8 cellular contexts compared by ENCODE assay signal in genomic region chr12:99985129-99985570, GRCh38. TPM values are rescaled to one million over a fixed set of nuclear protein-coding genes. Genes with fewer than 3 reads are reported as not detected.
DNase-seq lines count a peak whose midpoint lies in the region; TF ChIP-seq lines count a peak whose summit lies in the region.

No MANE protein-coding gene starts in this region.

- H3K27me3 ChIP-seq in HAP-1 (ENCODE audit: low read depth) (peaks cover 23% of the 10 kb centered on the region), PC-9 (ENCODE audit: insufficient read depth, low read depth) (peaks cover 67% of the 10 kb centered on the region), esophagus muscularis mucosa (no peaks in the 10 kb centered on the region), ovary (no peaks in the 10 kb centered on the region)

- BruUV-seq in PC-9 (replicated peaks; lab: Mats Ljungman, UMichigan): no TSS peak

- TF ChIP-seq CTCF in PC-9 (conservative IDR thresholded peaks at IDR 0.05) (no peak), esophagus muscularis mucosa (IDR thresholded peaks at IDR 0.05) (no peak), ovary (IDR thresholded peaks at IDR 0.05) (no peak)

- no peaks in the 10 kb centered on the region for H3K9me2 ChIP-seq in PC-9 (ENCODE audit: insufficient read depth)

- in situ Hi-C loops in HAP-1 (cut with MboI; ENCODE audit: low sequenced_read_pairs): no loop called here

- H3K4me1 ChIP-seq in HAP-1 (peaks cover 7% of the 10 kb centered on the region; the same call in 1 of the 2 replicates), PC-9 (replicated peaks; ENCODE audit: insufficient read depth) (0 out of 2 replicates have a peak, but pooled peaks cover 5% of the 10 kb centered on the region), esophagus muscularis mucosa (peaks cover 0 to 27% (median 23%) of the 10 kb centered on the region in 4 donors), ovary (ENCODE audit: insufficient read depth) (peaks cover 1% of the 10 kb centered on the region)

- H3K36me3 ChIP-seq in HAP-1 (replicated peaks) (no peaks in the 10 kb centered on the region), PC-9 (ENCODE audit: low read depth) (no peaks in the 10 kb centered on the region), esophagus muscularis mucosa (no peaks in the 10 kb centered on the region), ovary (no peaks in the 10 kb centered on the region)

- no peaks in the 10 kb centered on the region for H4K20me1 ChIP-seq in PC-9 (ENCODE audit: insufficient read depth)

- H3K4me3 ChIP-seq in HAP-1 (peak overlapping the region; percentile 41), PC-9 (peak overlapping the region; percentile 51), esophagus muscularis mucosa (peak overlapping the region; percentile 64 to 80 (median 70)), ovary (peak overlapping the region; percentile 57)

- CTCF ChIA-PET in PC-9 (lab: Charles Lee): no interaction called here

- peak overlapping the region; percentile 52; the same call in 1 of the 2 replicates for H2AFZ ChIP-seq in PC-9

- peak overlapping the region; percentile 76 for H3K4me2 ChIP-seq in PC-9

- no peaks in the 10 kb centered on the region for H3K79me2 ChIP-seq in PC-9 (ENCODE audit: low read depth)

- TF ChIP-seq EP300 in esophagus muscularis mucosa (IDR thresholded peaks at IDR 0.05): no peak
- no peak for TF ChIP-seq EP300 in ovary (IDR thresholded peaks at IDR 0.05)

- TF ChIP-seq POLR2A in esophagus muscularis mucosa (IDR thresholded peaks at IDR 0.05; ENCODE audit: low read depth) (no peak), ovary (IDR thresholded peaks at IDR 0.05) (no peak)

- intact Hi-C loops in PC-9 (cut with micrococcal nuclease; ENCODE audit: unreplicated experiment) (no loop called here), esophagus muscularis mucosa (cut with DNase I) (no loop called here), ovary (cut with DNase I) (no loop called here)

- POLR2A ChIA-PET in PC-9 (lab: Charles Lee; ENCODE audit: unreplicated experiment): no interaction called here

- WGBS in esophagus muscularis mucosa: 3% methylated on average over 8 of the region's 10 CpGs
- 0 to 2% (median 1%) methylated on average over 10 of the region's 10 CpGs for WGBS in ovary, 3 donors

- H3K27ac ChIP-seq in PC-9 (no peak overlapping the region), esophagus muscularis mucosa (replicated peaks in 1 of 4) (peak overlapping the region; percentile 73 to 81 (median 78)), ovary (no peak overlapping the region)

- no peaks in the 10 kb centered on the region for H3F3A ChIP-seq in PC-9 (ENCODE audit: insufficient read depth, low read depth)

- peak; percentile 57 for DNase-seq in DMS53 (lab: John Stamatoyannopoulos, UW)
- DNase-seq in HAP-1 (ENCODE audit: low spot score in 2 of 2): no peak
- no peak for DNase-seq in PC-9
- peak; percentile 72 for DNase-seq in esophagus muscularis mucosa (ENCODE audit: extremely low spot score)
- DNase-seq in ovary: no peak
- DNase-seq in AG20443 (ENCODE audit: low spot score): no peak
- no peak for DNase-seq in NCI-H1436 (lab: John Stamatoyannopoulos, UW)
- no peak for DNase-seq in KG1 (lab: John Stamatoyannopoulos, UW)

- H3K9me3 ChIP-seq in HAP-1: no peaks in the 10 kb centered on the region
- no peaks in the 10 kb centered on the region for H3K9me3 ChIP-seq in PC-9 (ENCODE audit: insufficient read depth, low read depth)
- no peaks in the 10 kb centered on the region for H3K9me3 ChIP-seq in esophagus muscularis mucosa
- H3K9me3 ChIP-seq in ovary: no peaks in the 10 kb centered on the region

RNA-seq across cellular contexts. Expression of gene ANKS1B, which starts 0.4 kb away (rescaled TPM):
- total RNA-seq in PC-9 (2021) (not detected in 2 replicates), esophagus muscularis mucosa (10 to 100 TPM; 20.4 to 28.7 (median 21.6) TPM), ovary (10 to 100 TPM in 4 of 7 donors, 1 to 10 TPM in 3; 3.5 to 34.9 (median 12.6) TPM)
- polyA plus RNA-seq in ovary: 1 to 10 TPM in 1 of 2 donors, under 1 TPM in 1; 0.80 to 5.0 TPM

Comparison
In these comparisons a context has a peak if more than half of its experiments do, and no peak if none do; other contexts are left out.
1. DNase-seq: peak in DMS53 (single experiment) and esophagus muscularis mucosa (single experiment); none in HAP-1 (0 of 2), PC-9 (0 of 2), ovary (0 of 5), AG20443 (single experiment), NCI-H1436 (single experiment) and KG1 (single experiment).
2. H3K27ac ChIP-seq: peak in esophagus muscularis mucosa (4 of 4); none in PC-9 (single experiment) and ovary (0 of 2).
3. Peak in every context shown above with its lines, with median percentiles within 50 percentile points of each other: H3K4me3 ChIP-seq.